ENCODE assay signal across 19 cellular contexts in the genomic region with DNA sequence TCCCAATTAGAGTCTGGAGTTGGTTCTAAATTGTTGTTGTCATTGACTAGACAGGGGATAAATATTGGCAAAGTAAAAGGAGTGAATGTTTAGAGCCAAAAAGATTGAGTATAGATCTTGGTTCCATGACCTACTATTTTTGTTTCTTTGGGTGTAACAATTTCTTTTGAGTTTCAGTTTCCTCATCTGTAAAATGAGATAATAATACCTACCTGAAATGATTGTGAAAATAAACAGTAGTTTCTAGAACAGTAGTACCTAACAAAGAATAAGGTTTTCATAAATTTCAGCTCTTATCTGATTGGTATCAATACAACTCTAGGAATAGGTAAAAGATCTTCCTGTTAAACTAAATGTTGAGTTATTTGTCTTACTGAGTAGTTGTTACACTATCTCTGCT.
"Had no signal": no experiment of that assay in that cellular context is flagged by ENCODE, and none has a peak within 500 bp of the region (broad histone marks: within the 10 kb centered on the region; RNA-seq: fewer than 3 reads in every experiment).

No MANE protein-coding gene starts in this region.

- H3K36me3 Mint-ChIP-seq: natural killer cell had no signal

- H3K4me3 Mint-ChIP-seq: activated CD4-positive, alpha-beta T cell treated with anti-CD3 and anti-CD28 coated beads, Interleukin-2, amount 10 ng/mL, durations not matched to agents 7 days and 5 days; natural killer cell had no signal

- H3K9me3 ChIP-seq: esophagus muscularis mucosa, upper lobe of right lung had no signal

- DNase-seq: activated CD4-positive, alpha-beta T cell treated with anti-CD3 and anti-CD28 coated beads, Interleukin-2, amount 10 ng/mL, durations not matched to agents 7 days and 5 days; activated naive CD4-positive, alpha-beta T cell treated with Interleukin-2 at 50 U/mL for 16 hours; activated T-cell treated with anti-CD3 and anti-CD28 coated beads, Interleukin-2, amount 50 U/mL, for 1 hour; amygdala; cerebellar nuclear complex; hippocampal formation; left ventricle myocardium superior; mammary epithelial cell; midbrain; natural killer cell; retina; stimulated activated CD4-positive, alpha-beta T cell treated with anti-CD3 and anti-CD28 coated beads, Interleukin-4, amount 100 ng/mL, for 1 hour; stimulated activated naive CD4-positive, alpha-beta T cell treated with Interleukin-2 at 50 U/mL for 16 hours; upper lobe of right lung had no signal

- H3K27ac Mint-ChIP-seq: activated CD4-positive, alpha-beta T cell treated with anti-CD3 and anti-CD28 coated beads, Interleukin-2, amount 10 ng/mL, durations not matched to agents 7 days and 5 days; progenitor cell of endocrine pancreas had no signal

- FAIRE-seq: frontal cortex had no signal

- H3K27me3 ChIP-seq: esophagus muscularis mucosa, upper lobe of right lung had no signal

- ATAC-seq: activated CD4-positive, CD25-positive, alpha-beta regulatory T cell treated with anti-CD3 and anti-CD28 coated beads, Interleukin-2, amount 50 U/mL, for 24 hours; left ventricle myocardium superior; natural killer cell; upper lobe of right lung had no signal

- H3K4me3 ChIP-seq: coronary artery, esophagus muscularis mucosa, upper lobe of right lung had no signal

- H3K4me1 ChIP-seq: upper lobe of right lung had no signal

- H3K9me3 Mint-ChIP-seq: activated CD4-positive, alpha-beta T cell treated with anti-CD3 and anti-CD28 coated beads, Interleukin-2, amount 10 ng/mL, durations not matched to agents 7 days and 5 days; natural killer cell had no signal

- H3K27ac ChIP-seq: coronary artery, esophagus muscularis mucosa, upper lobe of right lung had no signal

- H3K27me3 Mint-ChIP-seq: activated CD4-positive, alpha-beta T cell treated with anti-CD3 and anti-CD28 coated beads, Interleukin-2, amount 10 ng/mL, durations not matched to agents 7 days and 5 days; progenitor cell of endocrine pancreas had no signal
